8 cellular contexts compared by ENCODE assay signal in genomic region chrX:112841114-112841819, GRCh38. TPM values are rescaled to one million over a fixed set of nuclear protein-coding genes. Genes with fewer than 3 reads are reported as not detected.
DNase-seq lines count a peak whose midpoint lies in the region; ATAC-seq and TF ChIP-seq lines count a peak whose summit lies in the region.

No MANE protein-coding gene starts in this region.

- CTCF ChIA-PET in AG04449 (lab: Yijun Ruan, JAX): interaction anchor here (1.4 kb wide), 1 partner anchor 11 kb away, joined by 4 read pairs; no protein-coding TSS in a partner anchor

- intact Hi-C loops in colonic mucosa (cut with DNase I): no loop called here

- H3K27ac ChIP-seq in colonic mucosa: peak overlapping the region; percentile 58

- ATAC-seq in GM18907 (IDR thresholded peaks at IDR 0.05; ENCODE audit: unreplicated experiment): peak; percentile 95
- ATAC-seq in HG03175 (IDR thresholded peaks at IDR 0.05; ENCODE audit: unreplicated experiment): peak; percentile 93
- peak; percentile 91 for ATAC-seq in left lobe of liver

- DNase-seq in AG04449 (ENCODE audit: low read depth, low spot score): no peak
- peak; percentile 85 for DNase-seq in NCI-H2227 treated with DMSO at 0.1 percent for 48 hours (lab: John Stamatoyannopoulos, UW)
- DNase-seq in activated CD4-positive, alpha-beta T cell treated with anti-CD3 and anti-CD28 coated beads for 4 hours: peak; percentile 71 to 73
- peak; percentile 83 for DNase-seq in colonic mucosa
- peak; percentile 86 for DNase-seq in left lobe of liver (ENCODE audit: low spot score)
- peak; percentile 68 to 72 for DNase-seq in stimulated activated CD4-positive, alpha-beta T cell treated with anti-CD3 and anti-CD28 coated beads, Interleukin-2, amount 100 ng/mL, for 24 hours

- no peaks in the 10 kb centered on the region for H3K27me3 ChIP-seq in colonic mucosa

- POLR2A ChIA-PET in AG04449 (lab: Yijun Ruan, JAX): no interaction called here

- H3K9me3 ChIP-seq in colonic mucosa: no peaks in the 10 kb centered on the region

- no peaks in the 10 kb centered on the region for H3K4me1 ChIP-seq in colonic mucosa

- TF ChIP-seq CTCF in AG04449 (IDR thresholded peaks at IDR 0.05; ENCODE audit: insufficient read depth, low read length, missing control alignments): no peak
- no peak for TF ChIP-seq CTCF in colonic mucosa (IDR thresholded peaks at IDR 0.05)

- H3K4me3 ChIP-seq in AG04449 (ENCODE audit: low read depth, low read length): peak overlapping the region; percentile 68
- peak overlapping the region; percentile 38 for H3K4me3 ChIP-seq in colonic mucosa

- H3K36me3 ChIP-seq in colonic mucosa: no peaks in the 10 kb centered on the region

- peak overlapping the region; percentile 45 to 83 for H3K9ac ChIP-seq in colonic mucosa (ENCODE audit: low read depth in 2 of 2, low read length in 2 of 2)

RNA-seq across cellular contexts. Expression of gene AMOT, which starts 0.6 kb away (rescaled TPM):
- total RNA-seq in colonic mucosa: 10 to 100 TPM; 23.3 to 24.2 TPM
- 7.4 TPM for total RNA-seq in left lobe of liver
